Comparison of ENCODE assay signal across 8 cellular contexts in genomic region chr10:3482200-3482993, GRCh38.
DNase-seq lines count a peak whose midpoint lies in the region; ATAC-seq and TF ChIP-seq lines count a peak whose summit lies in the region.

No MANE protein-coding gene starts in this region.

- TF ChIP-seq CTCF in GM10248 (IDR thresholded peaks at IDR 0.05; ENCODE audit: control extremely low read depth, extremely low read depth, low read depth, missing control alignments), result no peak
- no peak for TF ChIP-seq CTCF in OCI-LY7 (conservative IDR thresholded peaks at IDR 0.05; ENCODE audit: low read length)
- TF ChIP-seq CTCF in neural crest cell (conservative IDR thresholded peaks at IDR 0.05), result no peak

- no TSS peak for BruUV-seq in OCI-LY7 (replicated peaks; lab: Mats Ljungman, UMichigan)

- peaks cover 4% of the 10 kb centered on the region for H3K9me3 Mint-ChIP-seq in neural crest cell

- no peak overlapping the region for H3K4me3 ChIP-seq in OCI-LY7 (ENCODE audit: low read depth, low read length, poor library complexity, severe bottlenecking)

- H3K36me3 Mint-ChIP-seq in neural crest cell (ENCODE audit: low read depth), result no peaks in the 10 kb centered on the region

- no peaks in the 10 kb centered on the region for H4K20me1 ChIP-seq in OCI-LY7 (ENCODE audit: insufficient read depth, low read length)

- H3K4me3 Mint-ChIP-seq in neural crest cell, result peak overlapping the region; percentile 64

- CTCF ChIA-PET in GM10248 (lab: Yijun Ruan, JAX), result no interaction called here
- CTCF ChIA-PET in OCI-LY7 (lab: Charles Lee; ENCODE audit: unreplicated experiment), result no interaction called here

- no peaks in the 10 kb centered on the region for H3K79me2 ChIP-seq in OCI-LY7 (ENCODE audit: insufficient read depth, low read depth, low read length)

- ATAC-seq in HG03521 (IDR thresholded peaks at IDR 0.05; ENCODE audit: unreplicated experiment) (peak; percentile 31), HG03565 (IDR thresholded peaks at IDR 0.05; ENCODE audit: unreplicated experiment) (no peak)

- no peaks in the 10 kb centered on the region for H3K36me3 ChIP-seq in OCI-LY7 (ENCODE audit: insufficient read depth, low read length)

- intact Hi-C loops in OCI-LY7 (cut with micrococcal nuclease; ENCODE audit: unreplicated experiment), result no loop called here

- no peaks in the 10 kb centered on the region for H3K27me3 Mint-ChIP-seq in neural crest cell (ENCODE audit: low read depth)

- peaks cover 40% of the 10 kb centered on the region for H3K4me1 ChIP-seq in OCI-LY7 (ENCODE audit: insufficient read depth, low read length, poor library complexity, severe bottlenecking)

- H3K9me2 ChIP-seq in OCI-LY7 (ENCODE audit: insufficient read depth, low read length), result no peaks in the 10 kb centered on the region

- peak overlapping the region; percentile 23; the same call in 1 of the 2 replicates for H2AFZ ChIP-seq in OCI-LY7 (ENCODE audit: low read length)

- H3K27ac ChIP-seq in OCI-LY7 (ENCODE audit: low read depth, low read length, poor library complexity, severe bottlenecking) (no peak overlapping the region), epithelial cell of prostate (peak overlapping the region; percentile 52)

- DNase-seq in GM10248 (ENCODE audit: extremely low spot score), result peak; percentile 43
- DNase-seq in OCI-LY7 (ENCODE audit: low spot score), result peak; percentile 45
- peak; percentile 98 for DNase-seq in epithelial cell of prostate (ENCODE audit: low read depth, low spot score)
- no peak for DNase-seq in neural crest cell (ENCODE audit: low read depth, low spot score)
- no peak for DNase-seq in activated effector memory CD4-positive, alpha-beta T cell treated with Interleukin-2 at 50 U/mL for 16 hours
- DNase-seq in NCI-H1694 treated with DMSO at 0.1 percent for 48 hours (lab: John Stamatoyannopoulos, UW), result no peak

- H3K4me1 Mint-ChIP-seq in neural crest cell, result peaks cover 54% of the 10 kb centered on the region

- POLR2A ChIA-PET in GM10248 (lab: Yijun Ruan, JAX) (no interaction called here), OCI-LY7 (lab: Charles Lee) (no interaction called here)

- H3K9me3 ChIP-seq in OCI-LY7 (ENCODE audit: low read length), result no peaks in the 10 kb centered on the region

- H3K27ac Mint-ChIP-seq in neural crest cell (ENCODE audit: unreplicated experiment), result peak overlapping the region; percentile 85

- H3K4me2 ChIP-seq in OCI-LY7 (ENCODE audit: low read length), result peak overlapping the region; percentile 5

Comparison
In these comparisons a context has a peak if more than half of its experiments do, and no peak if none do; other contexts are left out.
1. DNase-seq: peak in GM10248 (single experiment), OCI-LY7 (single experiment) and epithelial cell of prostate (single experiment); none in neural crest cell (single experiment), activated effector memory CD4-positive, alpha-beta T cell treated with Interleukin-2 at 50 U/mL for 16 hours (single experiment) and NCI-H1694 treated with DMSO at 0.1 percent for 48 hours (single experiment).